In genomic region chr5:63596254-63596653, GRCh38 we compare ENCODE assay signal across 22 cellular contexts.
"Had no signal": no experiment of that assay in that cellular context is flagged by ENCODE, and none has a peak within 500 bp of the region (broad histone marks: within the 10 kb centered on the region; RNA-seq: fewer than 3 reads in every experiment).

No MANE protein-coding gene starts in this region.

- ATAC-seq: Right ventricle myocardium inferior, SK-N-SH treated with all-trans-retinoic acid at 6 μM for 48 hours had no signal

- H3K9me3 ChIP-seq: SJCRH30 had no signal

- H3K4me2 ChIP-seq: PC-9 had no signal

- H3K4me3 ChIP-seq: MG63, PC-9, Peyer's patch, SJCRH30 had no signal

- H2AFZ ChIP-seq: PC-9 had no signal

- H3K27me3 ChIP-seq: MG63, Peyer's patch, SJCRH30 had no signal

- H3K36me3 ChIP-seq: MG63, Peyer's patch, SJCRH30 had no signal

- DNase-seq: KBM-7; MG63; NCI-H1092 treated with DMSO at 0.1 percent for 48 hours; NCI-H1436; NCI-H187; NCI-H2029; NCI-H2081 treated with DMSO at 0.1 percent for 48 hours; NCI-H2171; NCI-H226; NCI-H446; NCI-H510A; NCI-H524 treated with DMSO at 0.1 percent for 48 hours; NCI-H69; NCI-H774; NK-92 treated with Interleukin-12 subunit alpha and Interleukin-12 subunit beta, amount 100 ng/mL, for 24 hours; PC-9; Peyer's patch; SHP77 treated with DMSO at 0.1 percent for 48 hours; SJCRH30 had no signal

- H3K4me1 ChIP-seq: Peyer's patch, SJCRH30 had no signal

- H3K27ac ChIP-seq: HL-60, PC-9, Peyer's patch, SJCRH30 had no signal
